Comparison of ENCODE assay signal across 16 cellular contexts in the genomic region with DNA sequence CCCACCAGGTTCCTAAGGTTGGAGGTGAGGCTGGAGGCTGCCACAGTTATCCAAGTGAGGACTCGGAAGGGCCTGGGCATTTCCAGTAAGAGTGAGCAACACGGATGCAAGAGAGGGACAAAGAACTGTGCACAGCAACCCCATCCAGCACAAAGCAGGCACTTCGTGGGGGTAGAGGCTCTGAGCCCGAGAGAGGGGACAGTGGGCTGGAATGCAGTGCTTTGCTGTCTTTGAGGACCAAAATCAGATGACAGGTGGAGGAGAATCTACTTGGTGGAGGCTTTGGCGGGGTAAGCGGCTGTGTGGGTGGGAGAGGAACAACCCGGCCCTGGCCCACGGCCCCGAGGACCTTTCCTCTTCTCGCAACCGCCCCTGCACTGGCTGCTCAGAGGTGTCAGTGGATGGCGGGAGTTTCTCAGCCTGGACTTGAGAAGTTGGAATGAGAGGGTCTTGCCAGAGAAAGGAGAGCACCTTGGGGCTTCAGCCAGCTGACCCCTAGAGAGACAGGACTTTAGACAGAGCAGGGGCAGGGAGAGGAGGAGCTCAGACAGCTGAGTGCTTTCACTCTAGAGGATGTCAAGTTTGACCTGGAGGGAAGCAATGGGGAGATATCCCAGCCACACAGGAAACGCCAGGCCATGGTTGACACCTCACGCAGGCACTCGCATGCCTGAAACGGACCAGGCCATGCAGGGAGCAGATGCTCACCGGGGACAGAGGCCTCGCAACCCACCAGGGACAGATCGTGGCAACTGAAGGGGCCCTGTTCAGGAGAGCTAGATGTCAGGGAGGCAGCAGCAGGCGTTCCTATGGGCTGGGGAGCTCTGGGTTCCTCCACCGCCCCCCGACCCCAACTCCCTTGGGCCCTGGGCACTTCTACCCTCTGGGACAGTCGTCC. TPM values are rescaled to one million over a fixed set of nuclear protein-coding genes. Genes with fewer than 3 reads are reported as not detected.
DNase-seq lines count a peak whose midpoint lies in the region; ATAC-seq and TF ChIP-seq lines count a peak whose summit lies in the region.
"Had no signal": no experiment of that assay in that cellular context is flagged by ENCODE, and none has a peak within 500 bp of the region (broad histone marks: within the 10 kb centered on the region; RNA-seq: fewer than 3 reads in every experiment).

No MANE protein-coding gene starts in this region.

- no peak overlapping the region for H3K4me3 Mint-ChIP-seq in activated CD4-positive, alpha-beta memory T cell treated with anti-CD3 and anti-CD28 coated beads, Interleukin-2, amount 10 ng/mL, durations not matched to agents 7 days and 5 days
- H3K4me3 Mint-ChIP-seq in activated CD4-positive, alpha-beta memory T cell treated with anti-CD3 and anti-CD28 coated beads for 36 hours: no peak overlapping the region
- H3K4me3 Mint-ChIP-seq in activated B cell treated with CpG ODN at 0.5 μM for 24 hours (no peak overlapping the region), immature natural killer cell (peak overlapping the region in 1 of 5 donors; percentile 34)
- H3K4me3 Mint-ChIP-seq: activated naive CD4-positive, alpha-beta T cell treated with anti-CD3 and anti-CD28 coated beads, Interleukin-2, amount 10 ng/mL, durations not matched to agents 7 days and 5 days; CD8-positive, alpha-beta T cell; GM23338 had no signal

- peak overlapping the region; percentile 21 to 45 for H3K27ac ChIP-seq in thoracic aorta

- intact Hi-C loops in activated CD4-positive, alpha-beta memory T cell treated with anti-CD3 and anti-CD28 coated beads for 36 hours (cut with micrococcal nuclease): no loop called here
- intact Hi-C loops in activated B cell treated with CpG ODN at 0.5 μM for 24 hours (cut with micrococcal nuclease): no loop called here

- POLR2A ChIA-PET in activated CD4-positive, alpha-beta memory T cell treated with anti-CD3 and anti-CD28 coated beads, Interleukin-2, amount 10 ng/mL, durations not matched to agents 7 days and 5 days (lab: Charles Lee): no interaction called here
- POLR2A ChIA-PET in activated CD4-positive, alpha-beta memory T cell treated with anti-CD3 and anti-CD28 coated beads for 36 hours (lab: Charles Lee): no interaction called here
- POLR2A ChIA-PET in activated B cell treated with CpG ODN at 0.5 μM for 24 hours (lab: Charles Lee): no interaction called here

- no peak overlapping the region for H3K4me3 ChIP-seq in thoracic aorta
- H3K4me3 ChIP-seq: GM23338 had no signal

- H3K27me3 Mint-ChIP-seq in activated CD4-positive, alpha-beta memory T cell treated with anti-CD3 and anti-CD28 coated beads, Interleukin-2, amount 10 ng/mL, durations not matched to agents 7 days and 5 days: peaks cover 27% of the 10 kb centered on the region
- peaks cover 32% of the 10 kb centered on the region for H3K27me3 Mint-ChIP-seq in activated CD4-positive, alpha-beta memory T cell treated with anti-CD3 and anti-CD28 coated beads for 36 hours
- peaks cover 35% of the 10 kb centered on the region for H3K27me3 Mint-ChIP-seq in activated B cell treated with CpG ODN at 0.5 μM for 24 hours
- peaks cover 3 to 7% (median 5%) of the 10 kb centered on the region in 3 donors for H3K27me3 Mint-ChIP-seq in immature natural killer cell (ENCODE audit: low read depth in 3 of 3)

- H3K9me3 Mint-ChIP-seq in activated CD4-positive, alpha-beta memory T cell treated with anti-CD3 and anti-CD28 coated beads, Interleukin-2, amount 10 ng/mL, durations not matched to agents 7 days and 5 days: no peaks in the 10 kb centered on the region
- no peaks in the 10 kb centered on the region for H3K9me3 Mint-ChIP-seq in activated CD4-positive, alpha-beta memory T cell treated with anti-CD3 and anti-CD28 coated beads for 36 hours
- H3K9me3 Mint-ChIP-seq in activated B cell treated with CpG ODN at 0.5 μM for 24 hours (no peaks in the 10 kb centered on the region), immature natural killer cell (no peaks in the 10 kb centered on the region)
- H3K9me3 Mint-ChIP-seq: activated naive CD4-positive, alpha-beta T cell treated with anti-CD3 and anti-CD28 coated beads, Interleukin-2, amount 10 ng/mL, durations not matched to agents 7 days and 5 days; CD8-positive, alpha-beta T cell had no signal

- no peak for ATAC-seq in activated B cell treated with CpG ODN at 0.5 μM for 24 hours (ENCODE audit: low read depth)
- ATAC-seq in thoracic aorta (ENCODE audit: insufficient number of reproducible peaks, low FRiP score, low read depth): no peak
- ATAC-seq in GM21423 (IDR thresholded peaks at IDR 0.05; ENCODE audit: unreplicated experiment): no peak
- ATAC-seq: CD8-positive, alpha-beta T cell; esophagus mucosa; GM23338 had no signal

- H3K36me3 Mint-ChIP-seq in activated CD4-positive, alpha-beta memory T cell treated with anti-CD3 and anti-CD28 coated beads, Interleukin-2, amount 10 ng/mL, durations not matched to agents 7 days and 5 days (ENCODE audit: low read depth): no peaks in the 10 kb centered on the region
- H3K36me3 Mint-ChIP-seq in activated CD4-positive, alpha-beta memory T cell treated with anti-CD3 and anti-CD28 coated beads for 36 hours: no peaks in the 10 kb centered on the region
- H3K36me3 Mint-ChIP-seq in activated B cell treated with CpG ODN at 0.5 μM for 24 hours (ENCODE audit: low read depth): no peaks in the 10 kb centered on the region
- H3K36me3 Mint-ChIP-seq in immature natural killer cell: no peaks in the 10 kb centered on the region
- H3K36me3 Mint-ChIP-seq: CD8-positive, alpha-beta T cell had no signal

- H3K36me3 ChIP-seq in thoracic aorta: no peaks in the 10 kb centered on the region

- no peak overlapping the region for H3K27ac Mint-ChIP-seq in activated CD4-positive, alpha-beta memory T cell treated with anti-CD3 and anti-CD28 coated beads, Interleukin-2, amount 10 ng/mL, durations not matched to agents 7 days and 5 days
- no peak overlapping the region for H3K27ac Mint-ChIP-seq in activated CD4-positive, alpha-beta memory T cell treated with anti-CD3 and anti-CD28 coated beads for 36 hours
- no peak overlapping the region for H3K27ac Mint-ChIP-seq in activated B cell treated with CpG ODN at 0.5 μM for 24 hours
- H3K27ac Mint-ChIP-seq in immature natural killer cell: peak overlapping the region in 5 of 6 donors; percentile 3 to 50 (median 17)
- H3K27ac Mint-ChIP-seq: activated naive CD4-positive, alpha-beta T cell treated with anti-CD3 and anti-CD28 coated beads, Interleukin-2, amount 10 ng/mL, durations not matched to agents 7 days and 5 days; CD8-positive, alpha-beta T cell; GM23338 had no signal

- H3K27me3 ChIP-seq in thoracic aorta (replicated peaks; ENCODE audit: insufficient read depth): no peaks in the 10 kb centered on the region

- no peaks in the 10 kb centered on the region for H3K9me3 ChIP-seq in thoracic aorta

- no peak for TF ChIP-seq CTCF in activated B cell treated with CpG ODN at 0.5 μM for 24 hours (IDR thresholded peaks at IDR 0.05)
- no peak for TF ChIP-seq CTCF in thoracic aorta (IDR thresholded peaks at IDR 0.05)

- H3K4me1 Mint-ChIP-seq in activated CD4-positive, alpha-beta memory T cell treated with anti-CD3 and anti-CD28 coated beads, Interleukin-2, amount 10 ng/mL, durations not matched to agents 7 days and 5 days: peaks cover 13% of the 10 kb centered on the region
- H3K4me1 Mint-ChIP-seq in activated CD4-positive, alpha-beta memory T cell treated with anti-CD3 and anti-CD28 coated beads for 36 hours (ENCODE audit: low read depth): peaks cover 15% of the 10 kb centered on the region
- peaks cover 16% of the 10 kb centered on the region for H3K4me1 Mint-ChIP-seq in activated B cell treated with CpG ODN at 0.5 μM for 24 hours
- peaks cover 28 to 44% of the 10 kb centered on the region in 2 donors for H3K4me1 Mint-ChIP-seq in immature natural killer cell
- H3K4me1 Mint-ChIP-seq: GM23338 had no signal

- peaks cover 50 to 99% of the 10 kb centered on the region in 2 donors for H3K4me1 ChIP-seq in thoracic aorta (ENCODE audit: control insufficient read depth in 1 of 2, low read depth in 2 of 2)

- peak; percentile 10 for DNase-seq in activated CD4-positive, alpha-beta memory T cell treated with anti-CD3 and anti-CD28 coated beads, Interleukin-2, amount 10 ng/mL, durations not matched to agents 7 days and 5 days
- no peak for DNase-seq in activated CD4-positive, alpha-beta memory T cell treated with anti-CD3 and anti-CD28 coated beads for 36 hours
- DNase-seq in activated B cell treated with CpG ODN at 0.5 μM for 24 hours: peak; percentile 10
- no peak for DNase-seq in immature natural killer cell
- no peak for DNase-seq in thoracic aorta (ENCODE audit: low spot score)
- no peak for DNase-seq in NAMALWA (ENCODE audit: low spot score)
- no peak for DNase-seq in activated naive CD4-positive, alpha-beta T cell treated with Interleukin-2 at 50 U/mL for 16 hours
- DNase-seq: activated naive CD4-positive, alpha-beta T cell treated with anti-CD3 and anti-CD28 coated beads, Interleukin-2, amount 10 ng/mL, durations not matched to agents 7 days and 5 days; dermis blood vessel endothelial cell; NCI-H1694 treated with DMSO at 0.1 percent for 48 hours; NCI-H510A treated with DMSO at 0.1 percent for 48 hours had no signal

- CTCF ChIA-PET in activated CD4-positive, alpha-beta memory T cell treated with anti-CD3 and anti-CD28 coated beads, Interleukin-2, amount 10 ng/mL, durations not matched to agents 7 days and 5 days (lab: Charles Lee): no interaction called here
- CTCF ChIA-PET in activated CD4-positive, alpha-beta memory T cell treated with anti-CD3 and anti-CD28 coated beads for 36 hours (lab: Charles Lee): no interaction called here
- CTCF ChIA-PET in activated B cell treated with CpG ODN at 0.5 μM for 24 hours (lab: Charles Lee): no interaction called here

RNA-seq across cellular contexts. Expression of a gene that starts 11.6 kb away (rescaled TPM):
- total RNA-seq in activated CD4-positive, alpha-beta memory T cell treated with anti-CD3 and anti-CD28 coated beads, Interleukin-2, amount 10 ng/mL, durations not matched to agents 7 days and 5 days: 1 to 10 TPM; 8.1 to 9.6 TPM
- under 1 TPM; 0.77 to 0.97 TPM for total RNA-seq in activated CD4-positive, alpha-beta memory T cell treated with anti-CD3 and anti-CD28 coated beads for 36 hours
- total RNA-seq in activated B cell treated with CpG ODN at 0.5 μM for 24 hours (3.9 and 4.4 TPM in 2 replicates), thoracic aorta (100 to 1,000 TPM; 246 to 525 TPM)
- 100 to 1,000 TPM in 1 of 3 donors, 10 to 100 TPM in 2; 70.8 to 292 (median 96.5) TPM for polyA plus RNA-seq in immature natural killer cell
- total RNA-seq: CD8-positive, alpha-beta T cell; OCI-LY7 had no signal

Comparison
In these comparisons a context has a peak if more than half of its experiments do, and no peak if none do; other contexts are left out.
1. DNase-seq: peak in activated CD4-positive, alpha-beta memory T cell treated with anti-CD3 and anti-CD28 coated beads, Interleukin-2, amount 10 ng/mL, durations not matched to agents 7 days and 5 days (single experiment) and activated B cell treated with CpG ODN at 0.5 μM for 24 hours (single experiment); none in activated CD4-positive, alpha-beta memory T cell treated with anti-CD3 and anti-CD28 coated beads for 36 hours (single experiment), immature natural killer cell (0 of 3), thoracic aorta (single experiment), NAMALWA (single experiment) and activated naive CD4-positive, alpha-beta T cell treated with Interleukin-2 at 50 U/mL for 16 hours (single experiment).
2. H3K27ac Mint-ChIP-seq: peak in immature natural killer cell (5 of 6); none in activated CD4-positive, alpha-beta memory T cell treated with anti-CD3 and anti-CD28 coated beads, Interleukin-2, amount 10 ng/mL, durations not matched to agents 7 days and 5 days (single experiment), activated CD4-positive, alpha-beta memory T cell treated with anti-CD3 and anti-CD28 coated beads for 36 hours (single experiment) and activated B cell treated with CpG ODN at 0.5 μM for 24 hours (single experiment).
3. RNA of a gene that starts 11.6 kb away (total RNA-seq): 246 to 525 TPM in thoracic aorta; 8.1 to 9.6 TPM in activated CD4-positive, alpha-beta memory T cell treated with anti-CD3 and anti-CD28 coated beads, Interleukin-2, amount 10 ng/mL, durations not matched to agents 7 days and 5 days, 3.9 to 4.4 TPM in activated B cell treated with CpG ODN at 0.5 μM for 24 hours and 0.77 to 0.97 TPM in activated CD4-positive, alpha-beta memory T cell treated with anti-CD3 and anti-CD28 coated beads for 36 hours; every median in the first group is over 10 times any median in the second.